ENCODE assay signal across 9 cellular contexts in the genomic region with DNA sequence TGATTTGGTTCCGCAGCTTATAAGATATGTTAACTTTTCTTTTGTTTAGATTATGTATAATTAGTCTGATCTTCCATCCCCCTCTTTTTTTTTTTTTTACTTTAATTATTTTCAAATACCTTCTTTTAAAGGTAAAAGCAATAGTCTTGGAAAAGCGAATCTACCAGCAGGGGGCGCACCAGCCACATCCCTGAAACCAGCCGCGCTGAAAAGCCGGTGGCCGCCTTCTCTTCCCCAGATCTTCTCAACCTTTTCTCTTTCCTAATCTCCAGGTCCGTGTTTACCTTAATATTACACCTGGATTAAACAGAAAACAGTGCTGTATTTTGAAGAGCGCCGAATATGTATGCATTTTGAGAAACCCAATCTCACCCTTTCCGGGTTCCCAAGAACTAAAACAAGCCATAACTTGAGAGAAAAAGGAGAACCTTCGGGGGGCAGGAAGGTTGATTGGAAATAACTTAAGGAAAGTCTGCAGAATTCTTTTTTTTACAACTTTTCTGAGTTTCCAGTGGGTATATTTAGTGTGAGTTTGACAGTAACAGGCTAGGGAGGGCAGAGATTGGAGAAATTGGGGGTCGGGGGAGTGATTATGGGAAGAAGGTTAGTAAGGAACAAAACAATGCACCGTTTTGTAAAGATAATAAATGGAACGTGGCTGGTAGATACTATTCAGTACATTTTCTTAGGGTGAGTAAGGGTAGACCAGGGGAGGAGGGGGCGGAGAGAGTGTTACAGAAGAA. TPM values are rescaled to one million over a fixed set of nuclear protein-coding genes. Genes with fewer than 3 reads are reported as not detected.
DNase-seq lines count a peak whose midpoint lies in the region; ATAC-seq and TF ChIP-seq lines count a peak whose summit lies in the region.
"Had no signal": no experiment of that assay in that cellular context is flagged by ENCODE, and none has a peak within 500 bp of the region (broad histone marks: within the 10 kb centered on the region; RNA-seq: fewer than 3 reads in every experiment).

No MANE protein-coding gene starts in this region.

- CTCF ChIA-PET in HEK293 (lab: Yijun Ruan, JAX) = interaction anchor here (0.6 to 1.3 kb wide), 7 partner anchors 9 to 555 kb away, joined by 3 to 9 read pairs (median 4); no protein-coding TSS in a partner anchor

- H3K36me3 ChIP-seq in HEK293 (ENCODE audit: control insufficient read depth in 2 of 2, insufficient read depth in 1 of 2, low read length in 2 of 2) = no peaks in the 10 kb centered on the region
- H3K36me3 ChIP-seq in WERI-Rb-1 = no peaks in the 10 kb centered on the region
- no peaks in the 10 kb centered on the region for H3K36me3 ChIP-seq in lung (ENCODE audit: control insufficient read depth in 2 of 2, insufficient read depth in 2 of 2, low read length in 2 of 2)

- 4 to 5% methylated on average over 16 of the region's 16 CpGs for WGBS in lung, 2 donors

- DNase-seq in DMS153 (lab: John Stamatoyannopoulos, UW) = peak; percentile 47
- peak; percentile 52 for DNase-seq in NCI-H2081 treated with DMSO at 0.1 percent for 48 hours (lab: John Stamatoyannopoulos, UW)
- peak; percentile 68 for DNase-seq in WERI-Rb-1
- peak; percentile 76 for DNase-seq in lung (ENCODE audit: low spot score)
- peak; percentile 9 to 29 for DNase-seq in stimulated activated CD8-positive, alpha-beta memory T cell treated with anti-CD3 and anti-CD28 coated beads, Interleukin-7, amount 100 ng/mL, for 1 hour (ENCODE audit: low read depth in 2 of 2)

- H3K27ac ChIP-seq in HEK293 (ENCODE audit: extremely low read depth, low read depth, low read length) = peak overlapping the region; percentile 22; the same call in 1 of the 2 replicates
- H3K27ac ChIP-seq in WERI-Rb-1 = no peak overlapping the region
- H3K27ac ChIP-seq in cingulate gyrus (ENCODE audit: low read depth, low read length) = peak overlapping the region; percentile 79
- no peak overlapping the region for H3K27ac ChIP-seq in lung (ENCODE audit: low read depth in 1 of 2, low read length in 1 of 2)

- H3K4me3 ChIP-seq in HEK293 (ENCODE audit: low read depth, low read length) (no peak overlapping the region), WERI-Rb-1 (ENCODE audit: low read depth, low read length) (no peak overlapping the region), lung (no peak overlapping the region)

- POLR2A ChIA-PET in HEK293 (lab: Yijun Ruan, JAX) = no interaction called here

- H3K9me3 ChIP-seq in HEK293 (ENCODE audit: control insufficient read depth, insufficient read depth, low read depth, low read length) = no peaks in the 10 kb centered on the region
- no peaks in the 10 kb centered on the region for H3K9me3 ChIP-seq in WERI-Rb-1 (ENCODE audit: severe bottlenecking)
- H3K9me3 ChIP-seq in lung (ENCODE audit: control insufficient read depth in 2 of 2, insufficient read depth in 1 of 2, low read length in 1 of 2) = peaks cover 0 to 10% of the 10 kb centered on the region in 2 donors

- peaks cover 10% of the 10 kb centered on the region for H3K4me1 ChIP-seq in HEK293 (ENCODE audit: control insufficient read depth, insufficient read depth, low read length)
- peaks cover 0 to 15% of the 10 kb centered on the region in 2 donors for H3K4me1 ChIP-seq in lung (ENCODE audit: control insufficient read depth in 2 of 2, insufficient read depth in 2 of 2, low read length in 2 of 2)

- peaks cover 92% of the 10 kb centered on the region for H3K27me3 ChIP-seq in WERI-Rb-1 (ENCODE audit: insufficient read depth, low read depth, severe bottlenecking)
- H3K27me3 ChIP-seq in lung (ENCODE audit: control insufficient read depth, insufficient read depth) = peaks cover 24% of the 10 kb centered on the region

- ATAC-seq in lung (ENCODE audit: insufficient read depth, low FRiP score) (peak; percentile 78), GM18520 (IDR thresholded peaks at IDR 0.05; ENCODE audit: unreplicated experiment) (no peak)

- TF ChIP-seq CTCF in HEK293 (tag by site-specific recombination; IDR thresholded peaks at IDR 0.05) (peak; percentile 60), WERI-Rb-1 (IDR thresholded peaks at IDR 0.05; ENCODE audit: low read depth, low read length) (peak; percentile 51), lung (IDR thresholded peaks at IDR 0.05; ENCODE audit: control extremely low read depth, extremely low read depth) (peak; percentile 29)

TF ChIP-seq in HEK293, 187 proteins besides CTCF, POLR2A, EP300 and RAD21:
- TF ChIP-seq ZNF654 (tag by site-specific recombination; IDR thresholded peaks at IDR 0.05; ENCODE audit: low read depth) (peak; percentile 86), ZNF366 (tag by site-specific recombination; conservative IDR thresholded peaks at IDR 0.05) (peak; percentile 68; the same call in 1 of the 2 replicates), ZSCAN30 (tag by site-specific recombination; IDR thresholded peaks at IDR 0.05) (0 out of 2 replicates have a peak, but pooled peaks have one; percentile 58), PRDM1 (tag by site-specific recombination; IDR thresholded peaks at IDR 0.05) (peak; percentile 37; the same call in 1 of the 2 replicates), ZNF660 (tag by site-specific recombination; IDR thresholded peaks at IDR 0.05) (peak; percentile 30; the same call in 1 of the 2 replicates), ZNF776 (tag by site-specific recombination; IDR thresholded peaks at IDR 0.05; ENCODE audit: borderline replicate concordance) (no peak), ZEB2 (tag by site-specific recombination; IDR thresholded peaks at IDR 0.05) (peak; percentile 65), SP7 (tag by site-specific recombination; IDR thresholded peaks at IDR 0.05) (0 out of 2 replicates have a peak, but pooled peaks have one; percentile 16)
- TF ChIP-seq, protein P1, sequence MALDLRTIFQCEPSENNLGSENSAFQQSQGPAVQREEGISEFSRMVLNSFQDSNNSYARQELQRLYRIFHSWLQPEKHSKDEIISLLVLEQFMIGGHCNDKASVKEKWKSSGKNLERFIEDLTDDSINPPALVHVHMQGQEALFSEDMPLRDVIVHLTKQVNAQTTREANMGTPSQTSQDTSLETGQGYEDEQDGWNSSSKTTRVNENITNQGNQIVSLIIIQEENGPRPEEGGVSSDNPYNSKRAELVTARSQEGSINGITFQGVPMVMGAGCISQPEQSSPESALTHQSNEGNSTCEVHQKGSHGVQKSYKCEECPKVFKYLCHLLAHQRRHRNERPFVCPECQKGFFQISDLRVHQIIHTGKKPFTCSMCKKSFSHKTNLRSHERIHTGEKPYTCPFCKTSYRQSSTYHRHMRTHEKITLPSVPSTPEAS (tag by site-specific recombination; IDR thresholded peaks at IDR 0.05) = no peak
- TF ChIP-seq, protein P2, sequence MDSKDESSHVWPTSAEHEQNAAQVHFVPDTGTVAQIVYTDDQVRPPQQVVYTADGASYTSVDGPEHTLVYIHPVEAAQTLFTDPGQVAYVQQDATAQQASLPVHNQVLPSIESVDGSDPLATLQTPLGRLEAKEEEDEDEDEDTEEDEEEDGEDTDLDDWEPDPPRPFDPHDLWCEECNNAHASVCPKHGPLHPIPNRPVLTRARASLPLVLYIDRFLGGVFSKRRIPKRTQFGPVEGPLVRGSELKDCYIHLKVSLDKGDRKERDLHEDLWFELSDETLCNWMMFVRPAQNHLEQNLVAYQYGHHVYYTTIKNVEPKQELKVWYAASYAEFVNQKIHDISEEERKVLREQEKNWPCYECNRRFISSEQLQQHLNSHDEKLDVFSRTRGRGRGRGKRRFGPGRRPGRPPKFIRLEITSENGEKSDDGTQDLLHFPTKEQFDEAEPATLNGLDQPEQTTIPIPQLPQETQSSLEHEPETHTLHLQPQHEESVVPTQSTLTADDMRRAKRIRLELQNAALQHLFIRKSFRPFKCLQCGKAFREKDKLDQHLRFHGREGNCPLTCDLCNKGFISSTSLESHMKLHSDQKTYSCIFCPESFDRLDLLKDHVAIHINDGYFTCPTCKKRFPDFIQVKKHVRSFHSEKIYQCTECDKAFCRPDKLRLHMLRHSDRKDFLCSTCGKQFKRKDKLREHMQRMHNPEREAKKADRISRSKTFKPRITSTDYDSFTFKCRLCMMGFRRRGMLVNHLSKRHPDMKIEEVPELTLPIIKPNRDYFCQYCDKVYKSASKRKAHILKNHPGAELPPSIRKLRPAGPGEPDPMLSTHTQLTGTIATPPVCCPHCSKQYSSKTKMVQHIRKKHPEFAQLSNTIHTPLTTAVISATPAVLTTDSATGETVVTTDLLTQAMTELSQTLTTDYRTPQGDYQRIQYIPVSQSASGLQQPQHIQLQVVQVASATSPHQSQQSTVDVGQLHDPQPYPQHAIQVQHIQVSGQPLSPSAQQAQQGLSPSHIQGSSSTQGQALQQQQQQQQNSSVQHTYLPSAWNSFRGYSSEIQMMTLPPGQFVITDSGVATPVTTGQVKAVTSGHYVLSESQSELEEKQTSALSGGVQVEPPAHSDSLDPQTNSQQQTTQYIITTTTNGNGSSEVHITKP (tag by site-specific recombination; IDR thresholded peaks at IDR 0.05) = peak; percentile 55; the same call in 1 of the 2 replicates

RNA-seq across cellular contexts. Expression of gene SOX2, which starts 2.0 kb away (rescaled TPM):
- total RNA-seq in lung = 10 to 100 TPM in 1 of 2 donors, 1 to 10 TPM in 1; 8.7 to 16.4 TPM
- polyA plus RNA-seq in lung = 1 to 10 TPM; 4.4 to 5.8 TPM
- total RNA-seq: activated CD8-positive, alpha-beta memory T cell treated with anti-CD3 and anti-CD28 coated beads for 36 hours had no signal

Comparison
In these comparisons a context has a peak if more than half of its experiments do, and no peak if none do; other contexts are left out.
1. DNase-seq: peak in every context shown above with its lines; median percentile 76 in lung; 68 in WERI-Rb-1; 52 in NCI-H2081 treated with DMSO at 0.1 percent for 48 hours; 47 in DMS153; 19 in stimulated activated CD8-positive, alpha-beta memory T cell treated with anti-CD3 and anti-CD28 coated beads, Interleukin-7, amount 100 ng/mL, for 1 hour.
2. H3K27ac ChIP-seq: peak in HEK293 (single experiment) and cingulate gyrus (single experiment); none in WERI-Rb-1 (single experiment) and lung (0 of 2).
3. Peak in every context shown above with its lines, with median percentiles within 50 percentile points of each other: CTCF ChIP-seq.